In genomic region chr3:1404270-1404669, GRCh38 we compare ENCODE assay signal across 13 cellular contexts.
DNase-seq lines count a peak whose midpoint lies in the region; TF ChIP-seq lines count a peak whose summit lies in the region.
"Had no signal": no experiment of that assay in that cellular context is flagged by ENCODE, and none has a peak within 500 bp of the region (broad histone marks: within the 10 kb centered on the region; RNA-seq: fewer than 3 reads in every experiment).

No MANE protein-coding gene starts in this region.

- TF ChIP-seq CTCF in Calu3 (IDR thresholded peaks at IDR 0.05; ENCODE audit: unreplicated experiment) (no peak), chondrocyte (IDR thresholded peaks at IDR 0.05) (no peak), neural progenitor cell (IDR thresholded peaks at IDR 0.05) (no peak), Peyer's patch (IDR thresholded peaks at IDR 0.05) (no peak)

- H2AFZ ChIP-seq in neural progenitor cell (replicated peaks), result no peak overlapping the region

- TF ChIP-seq POLR2A in Peyer's patch (IDR thresholded peaks at IDR 0.05), result no peak

- H3K27me3 Mint-ChIP-seq in Calu3 (ENCODE audit: unreplicated experiment), result no peaks in the 10 kb centered on the region
- H3K27me3 Mint-ChIP-seq in chondrocyte (ENCODE audit: low read depth), result no peaks in the 10 kb centered on the region
- H3K27me3 Mint-ChIP-seq in neural progenitor cell (ENCODE audit: insufficient read depth, low read depth), result no peaks in the 10 kb centered on the region
- no peaks in the 10 kb centered on the region for H3K27me3 Mint-ChIP-seq in activated naive CD4-positive, alpha-beta T cell treated with anti-CD3 and anti-CD28 coated beads for 36 hours (ENCODE audit: low read depth)
- H3K27me3 Mint-ChIP-seq: activated naive CD8-positive, alpha-beta T cell treated with anti-CD3 and anti-CD28 coated beads, Interleukin-2, amount 50 U/mL, for 24 hours; dendritic cell treated with granulocyte-macrophage colony-stimulating factor and Interleukin-4, amounts not matched to agents 40 ng/mL and 50 ng/mL, for 4 days had no signal

- no peaks in the 10 kb centered on the region for H3K9me3 ChIP-seq in HUES48 (ENCODE audit: control insufficient read depth, insufficient read depth, low read length)
- H3K9me3 ChIP-seq in neural progenitor cell (ENCODE audit: low read depth), result no peaks in the 10 kb centered on the region
- H3K9me3 ChIP-seq in Peyer's patch, result no peaks in the 10 kb centered on the region

- H3K27ac ChIP-seq in HUES48 (ENCODE audit: low read depth, low read length), result peak overlapping the region; percentile 33
- H3K27ac ChIP-seq in neural progenitor cell, result no peak overlapping the region
- H3K27ac ChIP-seq in Peyer's patch, result no peak overlapping the region

- CTCF ChIA-PET in Calu3 (lab: Charles Lee), result no interaction called here
- CTCF ChIA-PET in activated naive CD4-positive, alpha-beta T cell treated with anti-CD3 and anti-CD28 coated beads for 36 hours (lab: Charles Lee), result no interaction called here

- no TSS peak for BruUV-seq in Calu3 (replicated peaks; lab: Mats Ljungman, UMichigan)

- DNase-seq in Calu3 (peak; percentile 1), chondrocyte (ENCODE audit: low spot score) (no peak), neural progenitor cell (ENCODE audit: low spot score) (peak; percentile 46), ACHN (no peak), NCI-H526 (lab: John Stamatoyannopoulos, UW) (no peak), Peyer's patch (no peak)
- no peak for DNase-seq in activated naive CD4-positive, alpha-beta T cell treated with anti-CD3 and anti-CD28 coated beads for 36 hours
- DNase-seq: activated CD4-positive, CD25-positive, alpha-beta regulatory T cell; activated naive CD8-positive, alpha-beta T cell treated with anti-CD3 and anti-CD28 coated beads, Interleukin-2, amount 50 U/mL, for 24 hours; GDM1 had no signal

- peaks cover 11% of the 10 kb centered on the region; the same call in 1 of the 2 replicates for H3K4me1 ChIP-seq in HUES48 (ENCODE audit: control insufficient read depth, insufficient read depth, low read length)
- H3K4me1 ChIP-seq in neural progenitor cell, result no peaks in the 10 kb centered on the region
- no peaks in the 10 kb centered on the region for H3K4me1 ChIP-seq in Peyer's patch

- H3K27me3 ChIP-seq in HUES48 (ENCODE audit: control insufficient read depth, insufficient read depth, low read length) (no peaks in the 10 kb centered on the region), neural progenitor cell (no peaks in the 10 kb centered on the region), Peyer's patch (no peaks in the 10 kb centered on the region)

- no peaks in the 10 kb centered on the region for H3K79me2 ChIP-seq in neural progenitor cell (ENCODE audit: low read depth)

- no peaks in the 10 kb centered on the region for H3F3A ChIP-seq in neural progenitor cell (ENCODE audit: low read depth)

- H3K36me3 ChIP-seq in HUES48 (ENCODE audit: control insufficient read depth, insufficient read depth, low read length) (no peaks in the 10 kb centered on the region), neural progenitor cell (no peaks in the 10 kb centered on the region), Peyer's patch (no peaks in the 10 kb centered on the region)

- intact Hi-C loops in Calu3 (cut with micrococcal nuclease; ENCODE audit: unreplicated experiment), result no loop called here
- intact Hi-C loops in activated naive CD4-positive, alpha-beta T cell treated with anti-CD3 and anti-CD28 coated beads for 36 hours (cut with micrococcal nuclease), result no loop called here

- no peak overlapping the region for H3K4me3 ChIP-seq in HUES48 (ENCODE audit: low read depth, low read length)
- H3K4me3 ChIP-seq in neural progenitor cell, result no peak overlapping the region
- no peak overlapping the region for H3K4me3 ChIP-seq in Peyer's patch

- H4K20me1 ChIP-seq in neural progenitor cell (ENCODE audit: low read depth), result no peaks in the 10 kb centered on the region

- H3K36me3 Mint-ChIP-seq in Calu3 (ENCODE audit: insufficient read depth, unreplicated experiment) (no peaks in the 10 kb centered on the region), chondrocyte (ENCODE audit: low read depth) (no peaks in the 10 kb centered on the region), neural progenitor cell (no peaks in the 10 kb centered on the region)
- no peaks in the 10 kb centered on the region for H3K36me3 Mint-ChIP-seq in activated naive CD4-positive, alpha-beta T cell treated with anti-CD3 and anti-CD28 coated beads for 36 hours (ENCODE audit: low read depth)
- H3K36me3 Mint-ChIP-seq: CD14-positive monocyte had no signal

- no peak overlapping the region for H3K27ac Mint-ChIP-seq in Calu3 (ENCODE audit: unreplicated experiment)
- peak overlapping the region; percentile 80 for H3K27ac Mint-ChIP-seq in chondrocyte (ENCODE audit: unreplicated experiment)
- no peak overlapping the region for H3K27ac Mint-ChIP-seq in neural progenitor cell
- no peak overlapping the region for H3K27ac Mint-ChIP-seq in activated naive CD4-positive, alpha-beta T cell treated with anti-CD3 and anti-CD28 coated beads for 36 hours
- H3K27ac Mint-ChIP-seq: activated naive CD8-positive, alpha-beta T cell treated with anti-CD3 and anti-CD28 coated beads, Interleukin-2, amount 50 U/mL, for 24 hours; CD14-positive monocyte; dendritic cell treated with granulocyte-macrophage colony-stimulating factor and Interleukin-4, amounts not matched to agents 40 ng/mL and 50 ng/mL, for 4 days had no signal

- H3K9me3 Mint-ChIP-seq in Calu3 (ENCODE audit: low read depth, unreplicated experiment), result peaks cover 7% of the 10 kb centered on the region
- H3K9me3 Mint-ChIP-seq in chondrocyte (ENCODE audit: low read depth), result peaks cover 13% of the 10 kb centered on the region
- H3K9me3 Mint-ChIP-seq in neural progenitor cell, result no peaks in the 10 kb centered on the region
- H3K9me3 Mint-ChIP-seq in activated naive CD4-positive, alpha-beta T cell treated with anti-CD3 and anti-CD28 coated beads for 36 hours, result peaks cover 8% of the 10 kb centered on the region

- H3K4me2 ChIP-seq in neural progenitor cell, result no peak overlapping the region

- H3K4me3 Mint-ChIP-seq in Calu3 (ENCODE audit: low read depth, unreplicated experiment), result no peak overlapping the region
- H3K4me3 Mint-ChIP-seq in chondrocyte (ENCODE audit: unreplicated experiment), result no peak overlapping the region
- H3K4me3 Mint-ChIP-seq in neural progenitor cell, result no peak overlapping the region
- H3K4me3 Mint-ChIP-seq in activated naive CD4-positive, alpha-beta T cell treated with anti-CD3 and anti-CD28 coated beads for 36 hours, result no peak overlapping the region
- H3K4me3 Mint-ChIP-seq: activated naive CD8-positive, alpha-beta T cell treated with anti-CD3 and anti-CD28 coated beads, Interleukin-2, amount 50 U/mL, for 24 hours; CD14-positive monocyte; dendritic cell treated with granulocyte-macrophage colony-stimulating factor and Interleukin-4, amounts not matched to agents 40 ng/mL and 50 ng/mL, for 4 days had no signal

- in situ Hi-C loops in ACHN (cut with HindIII; ENCODE audit: low pct_ligation_motif_present, low pct_unique_long_range_greater_than_20kb, low sequenced_read_pairs), result no loop called here

- H3K9ac ChIP-seq in HUES48 (ENCODE audit: low read depth, low read length), result no peak overlapping the region
- H3K9ac ChIP-seq in neural progenitor cell, result no peak overlapping the region

- no peaks in the 10 kb centered on the region for H3K4me1 Mint-ChIP-seq in Calu3 (ENCODE audit: low read depth, unreplicated experiment)
- peaks cover 54% of the 10 kb centered on the region for H3K4me1 Mint-ChIP-seq in chondrocyte (ENCODE audit: low read depth)
- H3K4me1 Mint-ChIP-seq in neural progenitor cell, result peaks cover 17% of the 10 kb centered on the region
- H3K4me1 Mint-ChIP-seq in activated naive CD4-positive, alpha-beta T cell treated with anti-CD3 and anti-CD28 coated beads for 36 hours (ENCODE audit: low read depth), result no peaks in the 10 kb centered on the region
- H3K4me1 Mint-ChIP-seq: activated naive CD8-positive, alpha-beta T cell treated with anti-CD3 and anti-CD28 coated beads, Interleukin-2, amount 50 U/mL, for 24 hours; CD14-positive monocyte had no signal

Comparison
In these comparisons a context has a peak if more than half of its experiments do, and no peak if none do; other contexts are left out.
1. DNase-seq: peak in Calu3 (single experiment) and neural progenitor cell (single experiment); none in chondrocyte (single experiment), ACHN (single experiment), NCI-H526 (0 of 2), Peyer's patch (0 of 3) and activated naive CD4-positive, alpha-beta T cell treated with anti-CD3 and anti-CD28 coated beads for 36 hours (single experiment).